In the genomic region with DNA sequence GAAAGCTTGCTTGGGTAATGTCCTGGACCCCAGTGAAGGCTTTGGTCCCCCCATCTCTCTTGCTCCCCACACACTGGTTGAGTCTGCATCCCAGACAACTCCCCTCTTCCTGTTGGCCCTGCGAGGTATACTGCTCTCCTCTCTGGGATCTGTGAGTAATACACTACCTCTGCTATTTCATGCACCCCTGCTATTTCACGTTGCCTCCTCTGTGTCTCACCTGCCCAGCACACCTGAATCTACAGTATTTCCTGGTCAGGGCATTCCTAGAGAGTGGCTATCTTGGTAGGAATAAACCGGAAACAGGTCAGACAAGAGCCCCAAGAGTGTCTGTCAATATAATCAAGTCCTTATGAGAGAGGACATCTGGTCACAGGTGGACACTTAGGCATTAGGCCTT, we compare ENCODE assay signal across 17 cellular contexts.
"Had no signal": no experiment of that assay in that cellular context is flagged by ENCODE, and none has a peak within 500 bp of the region (broad histone marks: within the 10 kb centered on the region; RNA-seq: fewer than 3 reads in every experiment).

No MANE protein-coding gene starts in this region.

- ATAC-seq: mucosa of descending colon; naive thymus-derived CD8-positive, alpha-beta T cell; stimulated activated naive B cell treated with anti-CD40 and anti-IgM and Interleukin-4, amounts not matched to agents 10 μg/mL and 1 μg/mL and 100 μg/mL, for 72 hours; stimulated activated naive CD8-positive, alpha-beta T cell treated with anti-CD3 and anti-CD28 coated beads, Interleukin-15, amount 100 ng/mL, for 72 hours had no signal

- H3K27me3 ChIP-seq: hepatocyte, neutrophil, sigmoid colon, testis, tibial nerve had no signal

- H3K4me3 ChIP-seq: coronary artery, hepatocyte, mucosa of descending colon, sigmoid colon, skin epidermis, testis, tibial nerve had no signal

- H3K4me1 ChIP-seq: testis, tibial nerve had no signal

- DNase-seq: effector CD4-positive, alpha-beta T cell; foreskin melanocyte; head of caudate nucleus; mucosa of descending colon; naive thymus-derived CD8-positive, alpha-beta T cell; posterior cingulate gyrus; sigmoid colon; stimulated activated CD4-positive, alpha-beta T cell treated with anti-CD3 and anti-CD28 coated beads, Interleukin-2, amount 100 ng/mL, for 24 hours; stimulated activated CD4-positive, alpha-beta T cell treated with anti-CD3 and anti-CD28 coated beads, Interleukin-4, amount 100 ng/mL, for 4 hours; stimulated activated naive B cell treated with anti-CD40 and anti-IgM and Interleukin-4, amounts not matched to agents 10 μg/mL and 1 μg/mL and 100 μg/mL, for 72 hours; stimulated activated naive CD8-positive, alpha-beta T cell treated with anti-CD3 and anti-CD28 coated beads, Interleukin-15, amount 100 ng/mL, for 72 hours; testis had no signal

- H3K36me3 ChIP-seq: sigmoid colon, tibial nerve had no signal

- H3K4me2 ChIP-seq: hepatocyte had no signal

- H3K79me2 ChIP-seq: hepatocyte had no signal

- H3K9me3 ChIP-seq: mucosa of descending colon, neutrophil, sigmoid colon, testis, tibial nerve had no signal

- H3K27ac ChIP-seq: coronary artery, hepatocyte, neutrophil, sigmoid colon, skin epidermis, testis, tibial nerve had no signal

- H2AFZ ChIP-seq: hepatocyte had no signal
